Comparison of ENCODE assay signal across 19 cellular contexts in genomic region chrX:75276666-75277065, GRCh38. TPM values are rescaled to one million over a fixed set of nuclear protein-coding genes. Genes with fewer than 3 reads are reported as not detected.
DNase-seq lines count a peak whose midpoint lies in the region; ATAC-seq lines count a peak whose summit lies in the region.
"Had no signal": no experiment of that assay in that cellular context is flagged by ENCODE, and none has a peak within 500 bp of the region (broad histone marks: within the 10 kb centered on the region; RNA-seq: fewer than 3 reads in every experiment).

No MANE protein-coding gene starts in this region.

- CTCF ChIA-PET in activated CD4-positive, alpha-beta T cell treated with anti-CD3 and anti-CD28 coated beads for 36 hours (lab: Charles Lee): no interaction called here

- intact Hi-C loops in activated CD4-positive, alpha-beta T cell treated with anti-CD3 and anti-CD28 coated beads for 36 hours (cut with DNase I, micrococcal nuclease): loop anchor here (1.0 to 10.0 kb wide), 4 partner anchors 180 to 868 kb away; partner anchors contain the start of gene NEXMIF (in 1 of the 2)

- no peaks in the 10 kb centered on the region for H3K27me3 Mint-ChIP-seq in activated CD4-positive, alpha-beta T cell treated with anti-CD3 and anti-CD28 coated beads for 36 hours
- H3K27me3 Mint-ChIP-seq in activated naive CD8-positive, alpha-beta T cell treated with anti-CD3 and anti-CD28 coated beads, Interleukin-2, amount 10 ng/mL, durations not matched to agents 7 days and 5 days: no peaks in the 10 kb centered on the region
- H3K27me3 Mint-ChIP-seq in naive thymus-derived CD8-positive, alpha-beta T cell: no peaks in the 10 kb centered on the region
- H3K27me3 Mint-ChIP-seq: IgD-negative memory B cell; stimulated activated memory B cell treated with anti-CD40 and anti-IgM and Interleukin-4, amounts not matched to agents 10 μg/mL and 1 μg/mL and 100 μg/mL, for 72 hours had no signal

- peaks cover 50% of the 10 kb centered on the region for H3K4me1 Mint-ChIP-seq in activated CD4-positive, alpha-beta T cell treated with anti-CD3 and anti-CD28 coated beads for 36 hours
- peaks cover 26% of the 10 kb centered on the region for H3K4me1 Mint-ChIP-seq in activated naive CD8-positive, alpha-beta T cell treated with anti-CD3 and anti-CD28 coated beads, Interleukin-2, amount 10 ng/mL, durations not matched to agents 7 days and 5 days
- H3K4me1 Mint-ChIP-seq in naive thymus-derived CD8-positive, alpha-beta T cell: peaks cover 19 to 73% (median 63%) of the 10 kb centered on the region in 4 donors
- H3K4me1 Mint-ChIP-seq: endodermal cell had no signal

- no peak for ATAC-seq in activated CD4-positive, alpha-beta T cell treated with anti-CD3 and anti-CD28 coated beads for 36 hours
- no peak for ATAC-seq in activated naive CD8-positive, alpha-beta T cell treated with anti-CD3 and anti-CD28 coated beads, Interleukin-2, amount 10 ng/mL, durations not matched to agents 7 days and 5 days (ENCODE audit: low read depth)
- no peak for ATAC-seq in naive thymus-derived CD8-positive, alpha-beta T cell
- ATAC-seq in GM19463 (IDR thresholded peaks at IDR 0.05; ENCODE audit: unreplicated experiment): no peak
- ATAC-seq: left lung; mucosa of descending colon; PC-3; stimulated activated memory B cell treated with anti-CD40 and anti-IgM and Interleukin-4, amounts not matched to agents 10 μg/mL and 1 μg/mL and 100 μg/mL, for 72 hours had no signal

- peak overlapping the region; percentile 13 for H3K27ac Mint-ChIP-seq in activated CD4-positive, alpha-beta T cell treated with anti-CD3 and anti-CD28 coated beads for 36 hours
- H3K27ac Mint-ChIP-seq in activated naive CD8-positive, alpha-beta T cell treated with anti-CD3 and anti-CD28 coated beads, Interleukin-2, amount 10 ng/mL, durations not matched to agents 7 days and 5 days: no peak overlapping the region
- peak overlapping the region in 1 of 10 donors; percentile 57 for H3K27ac Mint-ChIP-seq in naive thymus-derived CD8-positive, alpha-beta T cell
- H3K27ac Mint-ChIP-seq: endodermal cell, IgD-negative memory B cell had no signal

- POLR2A ChIA-PET in activated CD4-positive, alpha-beta T cell treated with anti-CD3 and anti-CD28 coated beads for 36 hours (lab: Charles Lee): no interaction called here
- POLR2A ChIA-PET in activated naive CD8-positive, alpha-beta T cell treated with anti-CD3 and anti-CD28 coated beads, Interleukin-2, amount 10 ng/mL, durations not matched to agents 7 days and 5 days (lab: Charles Lee): no interaction called here
- POLR2A ChIA-PET in naive thymus-derived CD8-positive, alpha-beta T cell (lab: Charles Lee): no interaction called here

- H3K36me3 Mint-ChIP-seq in activated CD4-positive, alpha-beta T cell treated with anti-CD3 and anti-CD28 coated beads for 36 hours (ENCODE audit: low read depth): peaks cover 43% of the 10 kb centered on the region
- peaks cover 18% of the 10 kb centered on the region for H3K36me3 Mint-ChIP-seq in activated naive CD8-positive, alpha-beta T cell treated with anti-CD3 and anti-CD28 coated beads, Interleukin-2, amount 10 ng/mL, durations not matched to agents 7 days and 5 days
- peaks cover 2 to 4% (median 3%) of the 10 kb centered on the region in 3 donors for H3K36me3 Mint-ChIP-seq in naive thymus-derived CD8-positive, alpha-beta T cell
- H3K36me3 Mint-ChIP-seq: stimulated activated memory B cell treated with anti-CD40 and anti-IgM and Interleukin-4, amounts not matched to agents 10 μg/mL and 1 μg/mL and 100 μg/mL, for 72 hours had no signal

- no peaks in the 10 kb centered on the region for H3K9me3 Mint-ChIP-seq in activated CD4-positive, alpha-beta T cell treated with anti-CD3 and anti-CD28 coated beads for 36 hours (ENCODE audit: low read depth)
- H3K9me3 Mint-ChIP-seq in activated naive CD8-positive, alpha-beta T cell treated with anti-CD3 and anti-CD28 coated beads, Interleukin-2, amount 10 ng/mL, durations not matched to agents 7 days and 5 days: peaks cover under 1% of the 10 kb centered on the region
- H3K9me3 Mint-ChIP-seq in naive thymus-derived CD8-positive, alpha-beta T cell: peaks cover 0 to 11% (median 0%) of the 10 kb centered on the region in 9 donors
- H3K9me3 Mint-ChIP-seq: stimulated activated memory B cell treated with anti-CD40 and anti-IgM and Interleukin-4, amounts not matched to agents 10 μg/mL and 1 μg/mL and 100 μg/mL, for 72 hours had no signal

- peak overlapping the region; percentile 95 for H3K4me3 Mint-ChIP-seq in activated CD4-positive, alpha-beta T cell treated with anti-CD3 and anti-CD28 coated beads for 36 hours
- peak overlapping the region; percentile 10 for H3K4me3 Mint-ChIP-seq in activated naive CD8-positive, alpha-beta T cell treated with anti-CD3 and anti-CD28 coated beads, Interleukin-2, amount 10 ng/mL, durations not matched to agents 7 days and 5 days
- peak overlapping the region in 7 of 10 donors; percentile 31 to 91 (median 65) for H3K4me3 Mint-ChIP-seq in naive thymus-derived CD8-positive, alpha-beta T cell
- H3K4me3 Mint-ChIP-seq: endodermal cell; stimulated activated memory B cell treated with anti-CD40 and anti-IgM and Interleukin-4, amounts not matched to agents 10 μg/mL and 1 μg/mL and 100 μg/mL, for 72 hours had no signal

- DNase-seq in activated CD4-positive, alpha-beta T cell treated with anti-CD3 and anti-CD28 coated beads for 36 hours: no peak
- no peak for DNase-seq in activated CD4-positive, alpha-beta T cell treated with anti-CD3 and anti-CD28 coated beads for 1 hour
- DNase-seq in HCEC 1CT (peak; percentile 9), Kasumi-1 (lab: John Stamatoyannopoulos, UW) (no peak)
- DNase-seq in activated naive CD8-positive, alpha-beta T cell treated with anti-CD3 and anti-CD28 coated beads, Interleukin-2, amount 10 ng/mL, durations not matched to agents 7 days and 5 days: no peak
- DNase-seq in naive thymus-derived CD8-positive, alpha-beta T cell: no peak
- no peak for DNase-seq in effector CD4-positive, alpha-beta T cell
- DNase-seq: 8988T, caudate nucleus, endodermal cell, hypothalamus, left lung, mucosa of descending colon, PC-3, posterior cingulate gyrus, trophoblast cell had no signal

RNA-seq across cellular contexts. Expression of gene UPRT, which starts 2.8 kb away (rescaled TPM):
- total RNA-seq in activated CD4-positive, alpha-beta T cell treated with anti-CD3 and anti-CD28 coated beads for 36 hours: 10 to 100 TPM; 61.1 to 70.6 TPM
- total RNA-seq in activated naive CD8-positive, alpha-beta T cell treated with anti-CD3 and anti-CD28 coated beads, Interleukin-2, amount 10 ng/mL, durations not matched to agents 7 days and 5 days: 10 to 100 TPM; 24.7 to 24.9 TPM
- total RNA-seq in naive thymus-derived CD8-positive, alpha-beta T cell: 10 to 100 TPM; 24.3 to 26.8 TPM
- polyA plus RNA-seq in naive thymus-derived CD8-positive, alpha-beta T cell: 10 to 100 TPM; 20.6 to 26.4 (median 23.3) TPM

Comparison
In these comparisons a context has a peak if more than half of its experiments do, and no peak if none do; other contexts are left out.
1. H3K4me3 Mint-ChIP-seq: peak in every context shown above with its lines; median percentile 95 in activated CD4-positive, alpha-beta T cell treated with anti-CD3 and anti-CD28 coated beads for 36 hours; 65 in naive thymus-derived CD8-positive, alpha-beta T cell; 10 in activated naive CD8-positive, alpha-beta T cell treated with anti-CD3 and anti-CD28 coated beads, Interleukin-2, amount 10 ng/mL, durations not matched to agents 7 days and 5 days.